1 cellular context compared by ENCODE assay signal in the genomic region with DNA sequence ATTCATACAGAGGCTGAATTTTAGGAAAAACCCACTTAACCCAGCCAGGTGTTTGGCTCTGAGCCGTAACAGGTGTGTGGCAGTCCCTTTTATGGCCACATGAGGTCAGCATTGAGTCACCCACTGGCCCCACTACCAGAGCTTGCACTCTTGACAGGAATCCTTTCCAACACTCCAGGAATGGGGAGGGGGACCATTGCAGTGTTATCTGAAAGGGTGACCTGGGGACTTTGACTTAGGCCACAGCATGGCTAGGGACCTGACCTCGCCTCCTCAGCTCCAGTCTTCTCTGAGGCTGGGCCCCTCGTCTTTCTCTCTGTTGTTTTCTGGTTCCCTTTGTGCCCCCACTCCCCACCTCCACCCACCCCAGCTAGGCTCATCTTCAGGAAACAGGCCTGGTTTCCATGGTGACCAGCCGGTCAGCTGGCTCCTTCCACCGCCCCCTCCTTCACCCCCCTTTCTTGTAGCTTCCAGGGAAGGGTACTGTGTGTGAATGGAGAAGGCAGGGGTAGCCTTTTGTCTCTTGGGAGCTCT.
TF ChIP-seq lines count a peak whose summit lies in the region.

No MANE protein-coding gene starts in this region.

TF ChIP-seq in HepG2, 621 proteins besides CTCF, POLR2A, EP300 and RAD21 (continues in another document):
- TF ChIP-seq, protein P1, sequence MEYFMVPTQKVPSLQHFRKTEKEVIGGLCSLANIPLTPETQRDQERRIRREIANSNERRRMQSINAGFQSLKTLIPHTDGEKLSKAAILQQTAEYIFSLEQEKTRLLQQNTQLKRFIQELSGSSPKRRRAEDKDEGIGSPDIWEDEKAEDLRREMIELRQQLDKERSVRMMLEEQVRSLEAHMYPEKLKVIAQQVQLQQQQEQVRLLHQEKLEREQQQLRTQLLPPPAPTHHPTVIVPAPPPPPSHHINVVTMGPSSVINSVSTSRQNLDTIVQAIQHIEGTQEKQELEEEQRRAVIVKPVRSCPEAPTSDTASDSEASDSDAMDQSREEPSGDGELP (IDR thresholded peaks at IDR 0.05; ENCODE audit: borderline replicate concordance, low read depth) = peak; percentile 51; the same call in 1 of the 2 replicates
- TF ChIP-seq, protein P2, sequence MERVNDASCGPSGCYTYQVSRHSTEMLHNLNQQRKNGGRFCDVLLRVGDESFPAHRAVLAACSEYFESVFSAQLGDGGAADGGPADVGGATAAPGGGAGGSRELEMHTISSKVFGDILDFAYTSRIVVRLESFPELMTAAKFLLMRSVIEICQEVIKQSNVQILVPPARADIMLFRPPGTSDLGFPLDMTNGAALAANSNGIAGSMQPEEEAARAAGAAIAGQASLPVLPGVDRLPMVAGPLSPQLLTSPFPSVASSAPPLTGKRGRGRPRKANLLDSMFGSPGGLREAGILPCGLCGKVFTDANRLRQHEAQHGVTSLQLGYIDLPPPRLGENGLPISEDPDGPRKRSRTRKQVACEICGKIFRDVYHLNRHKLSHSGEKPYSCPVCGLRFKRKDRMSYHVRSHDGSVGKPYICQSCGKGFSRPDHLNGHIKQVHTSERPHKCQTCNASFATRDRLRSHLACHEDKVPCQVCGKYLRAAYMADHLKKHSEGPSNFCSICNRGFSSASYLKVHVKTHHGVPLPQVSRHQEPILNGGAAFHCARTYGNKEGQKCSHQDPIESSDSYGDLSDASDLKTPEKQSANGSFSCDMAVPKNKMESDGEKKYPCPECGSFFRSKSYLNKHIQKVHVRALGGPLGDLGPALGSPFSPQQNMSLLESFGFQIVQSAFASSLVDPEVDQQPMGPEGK (CRISPR knock-in tag; IDR thresholded peaks at IDR 0.05) = peak; percentile 48; the same call in 1 of the 2 replicates
- TF ChIP-seq HNRNPL (IDR thresholded peaks at IDR 0.05; ENCODE audit: low read depth, low read length) = no peak
- TF ChIP-seq ZNF160 (CRISPR knock-in tag; IDR thresholded peaks at IDR 0.05) = 0 out of 2 replicates have a peak, but pooled peaks have one; percentile 41
- no peak for TF ChIP-seq CC2D1A (CRISPR knock-in tag; IDR thresholded peaks at IDR 0.05)
- peak; percentile 7; the same call in 1 of the 2 replicates for TF ChIP-seq SP5 (CRISPR knock-in tag; IDR thresholded peaks at IDR 0.05; ENCODE audit: borderline replicate concordance, low read depth)
- TF ChIP-seq HDAC1 (CRISPR knock-in tag; IDR thresholded peaks at IDR 0.05) = no peak
- no peak for TF ChIP-seq DNMT3B (CRISPR knock-in tag; conservative IDR thresholded peaks at IDR 0.05)
- TF ChIP-seq MYC (CRISPR knock-in tag; IDR thresholded peaks at IDR 0.05; ENCODE audit: borderline replicate concordance) = no peak
- TF ChIP-seq ZNF205 (CRISPR knock-in tag; IDR thresholded peaks at IDR 0.05) = no peak
- TF ChIP-seq ZNF557 (CRISPR knock-in tag; IDR thresholded peaks at IDR 0.05) = no peak
- no peak for TF ChIP-seq ZNF629 (CRISPR knock-in tag; conservative IDR thresholded peaks at IDR 0.05)
- TF ChIP-seq ZNF234 (CRISPR knock-in tag; conservative IDR thresholded peaks at IDR 0.05) = no peak
- no peak for TF ChIP-seq ZSCAN30 (CRISPR knock-in tag; IDR thresholded peaks at IDR 0.05)
- peak; percentile 43 for TF ChIP-seq SALL1 (CRISPR knock-in tag; IDR thresholded peaks at IDR 0.05)
- TF ChIP-seq PHF20 (CRISPR knock-in tag; IDR thresholded peaks at IDR 0.05) = no peak
- TF ChIP-seq EEA1 (CRISPR knock-in tag; IDR thresholded peaks at IDR 0.05; ENCODE audit: borderline replicate concordance) = no peak
- TF ChIP-seq, protein P3, sequence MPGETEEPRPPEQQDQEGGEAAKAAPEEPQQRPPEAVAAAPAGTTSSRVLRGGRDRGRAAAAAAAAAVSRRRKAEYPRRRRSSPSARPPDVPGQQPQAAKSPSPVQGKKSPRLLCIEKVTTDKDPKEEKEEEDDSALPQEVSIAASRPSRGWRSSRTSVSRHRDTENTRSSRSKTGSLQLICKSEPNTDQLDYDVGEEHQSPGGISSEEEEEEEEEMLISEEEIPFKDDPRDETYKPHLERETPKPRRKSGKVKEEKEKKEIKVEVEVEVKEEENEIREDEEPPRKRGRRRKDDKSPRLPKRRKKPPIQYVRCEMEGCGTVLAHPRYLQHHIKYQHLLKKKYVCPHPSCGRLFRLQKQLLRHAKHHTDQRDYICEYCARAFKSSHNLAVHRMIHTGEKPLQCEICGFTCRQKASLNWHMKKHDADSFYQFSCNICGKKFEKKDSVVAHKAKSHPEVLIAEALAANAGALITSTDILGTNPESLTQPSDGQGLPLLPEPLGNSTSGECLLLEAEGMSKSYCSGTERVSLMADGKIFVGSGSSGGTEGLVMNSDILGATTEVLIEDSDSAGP (CRISPR knock-in tag; IDR thresholded peaks at IDR 0.05; ENCODE audit: borderline replicate concordance) = no peak
- no peak for TF ChIP-seq NR2C2 (CRISPR knock-in tag; IDR thresholded peaks at IDR 0.05; ENCODE audit: borderline replicate concordance)
- TF ChIP-seq, protein P4, sequence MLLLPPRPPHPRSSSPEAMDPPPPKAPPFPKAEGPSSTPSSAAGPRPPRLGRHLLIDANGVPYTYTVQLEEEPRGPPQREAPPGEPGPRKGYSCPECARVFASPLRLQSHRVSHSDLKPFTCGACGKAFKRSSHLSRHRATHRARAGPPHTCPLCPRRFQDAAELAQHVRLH (CRISPR knock-in tag; IDR thresholded peaks at IDR 0.05; ENCODE audit: borderline replicate concordance, low read depth) = 0 out of 2 replicates have a peak, but pooled peaks have one; percentile 60
- TF ChIP-seq SP140L (CRISPR knock-in tag; IDR thresholded peaks at IDR 0.05; ENCODE audit: borderline replicate concordance) = no peak
- no peak for TF ChIP-seq ZNF781 (CRISPR knock-in tag; IDR thresholded peaks at IDR 0.05; ENCODE audit: borderline replicate concordance, not compliant biosample characterization)
- no peak for TF ChIP-seq ZNF446 (CRISPR knock-in tag; IDR thresholded peaks at IDR 0.05)
- 0 out of 2 replicates have a peak, but pooled peaks have one; percentile 39 for TF ChIP-seq MTF2 (CRISPR knock-in tag; IDR thresholded peaks at IDR 0.05; ENCODE audit: borderline replicate concordance)
- TF ChIP-seq, protein P5, sequence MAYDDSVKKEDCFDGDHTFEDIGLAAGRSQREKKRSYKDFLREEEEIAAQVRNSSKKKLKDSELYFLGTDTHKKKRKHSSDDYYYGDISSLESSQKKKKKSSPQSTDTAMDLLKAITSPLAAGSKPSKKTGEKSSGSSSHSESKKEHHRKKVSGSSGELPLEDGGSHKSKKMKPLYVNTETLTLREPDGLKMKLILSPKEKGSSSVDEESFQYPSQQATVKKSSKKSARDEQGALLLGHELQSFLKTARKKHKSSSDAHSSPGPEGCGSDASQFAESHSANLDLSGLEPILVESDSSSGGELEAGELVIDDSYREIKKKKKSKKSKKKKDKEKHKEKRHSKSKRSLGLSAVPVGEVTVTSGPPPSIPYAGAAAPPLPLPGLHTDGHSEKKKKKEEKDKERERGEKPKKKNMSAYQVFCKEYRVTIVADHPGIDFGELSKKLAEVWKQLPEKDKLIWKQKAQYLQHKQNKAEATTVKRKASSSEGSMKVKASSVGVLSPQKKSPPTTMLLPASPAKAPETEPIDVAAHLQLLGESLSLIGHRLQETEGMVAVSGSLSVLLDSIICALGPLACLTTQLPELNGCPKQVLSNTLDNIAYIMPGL (CRISPR knock-in tag; IDR thresholded peaks at IDR 0.05; ENCODE audit: borderline replicate concordance in 1 of 2, low read depth in 1 of 2) = peak; percentile 36 to 53; a peak in 1 of 4 replicates
- no peak for TF ChIP-seq RELA (CRISPR knock-in tag; IDR thresholded peaks at IDR 0.05)
- TF ChIP-seq CCDC6 (CRISPR knock-in tag; IDR thresholded peaks at IDR 0.05) = no peak
- TF ChIP-seq SIX1 (CRISPR knock-in tag; IDR thresholded peaks at IDR 0.05; ENCODE audit: borderline replicate concordance) = no peak
- TF ChIP-seq FOXK1 (CRISPR knock-in tag; IDR thresholded peaks at IDR 0.05; ENCODE audit: borderline replicate concordance, low read depth) = peak; percentile 29; the same call in 1 of the 2 replicates
- no peak for TF ChIP-seq REPIN1 (CRISPR knock-in tag; IDR thresholded peaks at IDR 0.05; ENCODE audit: borderline replicate concordance, low read depth)
- TF ChIP-seq ZNF776 (CRISPR knock-in tag; IDR thresholded peaks at IDR 0.05) = no peak
- TF ChIP-seq ETV5 (CRISPR knock-in tag; IDR thresholded peaks at IDR 0.05; ENCODE audit: borderline replicate concordance) = no peak
- TF ChIP-seq, protein P6, sequence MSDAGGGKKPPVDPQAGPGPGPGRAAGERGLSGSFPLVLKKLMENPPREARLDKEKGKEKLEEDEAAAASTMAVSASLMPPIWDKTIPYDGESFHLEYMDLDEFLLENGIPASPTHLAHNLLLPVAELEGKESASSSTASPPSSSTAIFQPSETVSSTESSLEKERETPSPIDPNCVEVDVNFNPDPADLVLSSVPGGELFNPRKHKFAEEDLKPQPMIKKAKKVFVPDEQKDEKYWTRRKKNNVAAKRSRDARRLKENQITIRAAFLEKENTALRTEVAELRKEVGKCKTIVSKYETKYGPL (CRISPR knock-in tag; IDR thresholded peaks at IDR 0.05) = no peak
- no peak for TF ChIP-seq JDP2 (CRISPR knock-in tag; IDR thresholded peaks at IDR 0.05; ENCODE audit: borderline replicate concordance)
- no peak for TF ChIP-seq SATB2 (CRISPR knock-in tag; IDR thresholded peaks at IDR 0.05)
- TF ChIP-seq ZNF7 (CRISPR knock-in tag; IDR thresholded peaks at IDR 0.05) = no peak
- no peak for TF ChIP-seq SSRP1 (CRISPR knock-in tag; IDR thresholded peaks at IDR 0.05)
- TF ChIP-seq, protein P7, sequence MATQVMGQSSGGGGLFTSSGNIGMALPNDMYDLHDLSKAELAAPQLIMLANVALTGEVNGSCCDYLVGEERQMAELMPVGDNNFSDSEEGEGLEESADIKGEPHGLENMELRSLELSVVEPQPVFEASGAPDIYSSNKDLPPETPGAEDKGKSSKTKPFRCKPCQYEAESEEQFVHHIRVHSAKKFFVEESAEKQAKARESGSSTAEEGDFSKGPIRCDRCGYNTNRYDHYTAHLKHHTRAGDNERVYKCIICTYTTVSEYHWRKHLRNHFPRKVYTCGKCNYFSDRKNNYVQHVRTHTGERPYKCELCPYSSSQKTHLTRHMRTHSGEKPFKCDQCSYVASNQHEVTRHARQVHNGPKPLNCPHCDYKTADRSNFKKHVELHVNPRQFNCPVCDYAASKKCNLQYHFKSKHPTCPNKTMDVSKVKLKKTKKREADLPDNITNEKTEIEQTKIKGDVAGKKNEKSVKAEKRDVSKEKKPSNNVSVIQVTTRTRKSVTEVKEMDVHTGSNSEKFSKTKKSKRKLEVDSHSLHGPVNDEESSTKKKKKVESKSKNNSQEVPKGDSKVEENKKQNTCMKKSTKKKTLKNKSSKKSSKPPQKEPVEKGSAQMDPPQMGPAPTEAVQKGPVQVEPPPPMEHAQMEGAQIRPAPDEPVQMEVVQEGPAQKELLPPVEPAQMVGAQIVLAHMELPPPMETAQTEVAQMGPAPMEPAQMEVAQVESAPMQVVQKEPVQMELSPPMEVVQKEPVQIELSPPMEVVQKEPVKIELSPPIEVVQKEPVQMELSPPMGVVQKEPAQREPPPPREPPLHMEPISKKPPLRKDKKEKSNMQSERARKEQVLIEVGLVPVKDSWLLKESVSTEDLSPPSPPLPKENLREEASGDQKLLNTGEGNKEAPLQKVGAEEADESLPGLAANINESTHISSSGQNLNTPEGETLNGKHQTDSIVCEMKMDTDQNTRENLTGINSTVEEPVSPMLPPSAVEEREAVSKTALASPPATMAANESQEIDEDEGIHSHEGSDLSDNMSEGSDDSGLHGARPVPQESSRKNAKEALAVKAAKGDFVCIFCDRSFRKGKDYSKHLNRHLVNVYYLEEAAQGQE (IDR thresholded peaks at IDR 0.05; ENCODE audit: borderline replicate concordance in 1 of 2, low read depth in 1 of 2, low read length in 2 of 2) = no peak; a peak in 1 of 4 replicates
- no peak for TF ChIP-seq RAD51 (IDR thresholded peaks at IDR 0.05; ENCODE audit: borderline replicate concordance)
- TF ChIP-seq, protein P8, sequence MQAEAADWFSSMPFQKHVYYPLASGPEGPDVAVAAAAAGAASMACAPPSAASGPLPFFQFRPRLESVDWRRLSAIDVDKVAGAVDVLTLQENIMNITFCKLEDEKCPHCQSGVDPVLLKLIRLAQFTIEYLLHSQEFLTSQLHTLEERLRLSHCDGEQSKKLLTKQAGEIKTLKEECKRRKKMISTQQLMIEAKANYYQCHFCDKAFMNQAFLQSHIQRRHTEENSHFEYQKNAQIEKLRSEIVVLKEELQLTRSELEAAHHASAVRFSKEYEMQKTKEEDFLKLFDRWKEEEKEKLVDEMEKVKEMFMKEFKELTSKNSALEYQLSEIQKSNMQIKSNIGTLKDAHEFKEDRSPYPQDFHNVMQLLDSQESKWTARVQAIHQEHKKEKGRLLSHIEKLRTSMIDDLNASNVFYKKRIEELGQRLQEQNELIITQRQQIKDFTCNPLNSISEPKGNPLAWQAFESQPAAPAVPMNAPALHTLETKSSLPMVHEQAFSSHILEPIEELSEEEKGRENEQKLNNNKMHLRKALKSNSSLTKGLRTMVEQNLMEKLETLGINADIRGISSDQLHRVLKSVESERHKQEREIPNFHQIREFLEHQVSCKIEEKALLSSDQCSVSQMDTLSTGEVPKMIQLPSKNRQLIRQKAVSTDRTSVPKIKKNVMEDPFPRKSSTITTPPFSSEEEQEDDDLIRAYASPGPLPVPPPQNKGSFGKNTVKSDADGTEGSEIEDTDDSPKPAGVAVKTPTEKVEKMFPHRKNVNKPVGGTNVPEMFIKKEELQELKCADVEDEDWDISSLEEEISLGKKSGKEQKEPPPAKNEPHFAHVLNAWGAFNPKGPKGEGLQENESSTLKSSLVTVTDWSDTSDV (CRISPR knock-in tag; IDR thresholded peaks at IDR 0.05) = no peak
- TF ChIP-seq ARID2 (CRISPR knock-in tag; IDR thresholded peaks at IDR 0.05; ENCODE audit: borderline replicate concordance) = no peak
- TF ChIP-seq HNRNPH1 (optimal IDR thresholded peaks at IDR 0.05; ENCODE audit: low read depth, low read length) = no peak
- TF ChIP-seq, protein P9, sequence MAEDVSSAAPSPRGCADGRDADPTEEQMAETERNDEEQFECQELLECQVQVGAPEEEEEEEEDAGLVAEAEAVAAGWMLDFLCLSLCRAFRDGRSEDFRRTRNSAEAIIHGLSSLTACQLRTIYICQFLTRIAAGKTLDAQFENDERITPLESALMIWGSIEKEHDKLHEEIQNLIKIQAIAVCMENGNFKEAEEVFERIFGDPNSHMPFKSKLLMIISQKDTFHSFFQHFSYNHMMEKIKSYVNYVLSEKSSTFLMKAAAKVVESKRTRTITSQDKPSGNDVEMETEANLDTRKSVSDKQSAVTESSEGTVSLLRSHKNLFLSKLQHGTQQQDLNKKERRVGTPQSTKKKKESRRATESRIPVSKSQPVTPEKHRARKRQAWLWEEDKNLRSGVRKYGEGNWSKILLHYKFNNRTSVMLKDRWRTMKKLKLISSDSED (CRISPR knock-in tag; IDR thresholded peaks at IDR 0.05) = no peak
- TF ChIP-seq ESRRA (CRISPR knock-in tag; IDR thresholded peaks at IDR 0.05; ENCODE audit: low read depth) = 0 out of 2 replicates have a peak, but pooled peaks have one; percentile 14
- TF ChIP-seq POLR2AphosphoS5 (IDR thresholded peaks at IDR 0.05; ENCODE audit: low read depth, low read length) = no peak
- TF ChIP-seq FOXA3 (CRISPR knock-in tag; IDR thresholded peaks at IDR 0.05) = 0 out of 2 replicates have a peak, but pooled peaks have one; percentile 12
- TF ChIP-seq, protein P10, sequence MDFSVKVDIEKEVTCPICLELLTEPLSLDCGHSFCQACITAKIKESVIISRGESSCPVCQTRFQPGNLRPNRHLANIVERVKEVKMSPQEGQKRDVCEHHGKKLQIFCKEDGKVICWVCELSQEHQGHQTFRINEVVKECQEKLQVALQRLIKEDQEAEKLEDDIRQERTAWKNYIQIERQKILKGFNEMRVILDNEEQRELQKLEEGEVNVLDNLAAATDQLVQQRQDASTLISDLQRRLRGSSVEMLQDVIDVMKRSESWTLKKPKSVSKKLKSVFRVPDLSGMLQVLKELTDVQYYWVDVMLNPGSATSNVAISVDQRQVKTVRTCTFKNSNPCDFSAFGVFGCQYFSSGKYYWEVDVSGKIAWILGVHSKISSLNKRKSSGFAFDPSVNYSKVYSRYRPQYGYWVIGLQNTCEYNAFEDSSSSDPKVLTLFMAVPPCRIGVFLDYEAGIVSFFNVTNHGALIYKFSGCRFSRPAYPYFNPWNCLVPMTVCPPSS (IDR thresholded peaks at IDR 0.05) = no peak
- TF ChIP-seq SAP130 (CRISPR knock-in tag; IDR thresholded peaks at IDR 0.05; ENCODE audit: low read depth) = no peak; the same call in 1 of the 2 replicates
